ENCODE assay signal across 8 cellular contexts in the genomic region with DNA sequence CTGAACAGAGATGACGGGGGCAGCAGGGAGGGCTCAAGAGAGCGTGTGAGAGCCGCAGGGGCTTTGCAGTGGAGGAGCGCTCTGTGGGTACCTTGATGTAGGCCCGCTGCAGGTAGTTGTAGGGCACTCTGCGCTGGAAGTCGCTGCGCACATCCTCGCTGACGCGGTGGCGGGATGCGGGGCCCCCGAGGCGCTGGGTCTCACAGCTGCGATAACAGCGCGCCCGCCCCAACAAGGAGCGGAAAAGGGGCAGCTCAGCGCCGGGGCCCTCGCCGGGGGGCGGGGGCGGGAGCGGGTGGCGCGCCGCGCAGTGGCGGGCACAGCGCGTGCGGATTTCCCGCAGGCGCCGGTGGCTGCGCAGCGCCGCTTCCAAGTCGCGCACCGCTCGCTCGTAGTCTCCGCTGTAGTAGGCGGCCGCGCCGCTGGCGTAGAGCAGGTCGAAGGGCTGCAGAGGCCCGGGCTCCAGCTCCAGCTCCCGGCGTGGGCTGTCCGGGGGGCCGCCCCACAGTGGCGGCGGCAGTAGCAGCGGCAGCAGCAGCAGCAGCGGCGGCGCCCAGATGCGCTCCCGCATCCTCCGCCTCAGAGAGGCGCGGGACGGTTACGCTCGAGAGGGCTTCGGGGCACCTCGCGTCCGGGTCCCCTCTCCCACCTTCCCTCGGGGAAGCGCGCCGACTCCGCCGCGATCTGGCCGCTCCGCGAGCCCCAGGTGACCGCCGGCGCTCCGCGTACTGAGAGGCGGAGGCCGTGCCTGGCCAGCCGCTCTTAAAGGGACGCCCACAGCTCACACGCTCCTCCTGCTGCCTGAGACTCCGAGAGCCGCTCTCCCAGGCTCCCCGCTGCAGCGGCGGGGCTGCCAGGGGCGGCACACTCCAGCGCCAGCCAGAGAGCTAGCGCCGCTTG. TPM values are rescaled to one million over a fixed set of nuclear protein-coding genes. Genes with fewer than 3 reads are reported as not detected.
DNase-seq lines count a peak whose midpoint lies in the region; ATAC-seq and TF ChIP-seq lines count a peak whose summit lies in the region.

A gene with protein sequence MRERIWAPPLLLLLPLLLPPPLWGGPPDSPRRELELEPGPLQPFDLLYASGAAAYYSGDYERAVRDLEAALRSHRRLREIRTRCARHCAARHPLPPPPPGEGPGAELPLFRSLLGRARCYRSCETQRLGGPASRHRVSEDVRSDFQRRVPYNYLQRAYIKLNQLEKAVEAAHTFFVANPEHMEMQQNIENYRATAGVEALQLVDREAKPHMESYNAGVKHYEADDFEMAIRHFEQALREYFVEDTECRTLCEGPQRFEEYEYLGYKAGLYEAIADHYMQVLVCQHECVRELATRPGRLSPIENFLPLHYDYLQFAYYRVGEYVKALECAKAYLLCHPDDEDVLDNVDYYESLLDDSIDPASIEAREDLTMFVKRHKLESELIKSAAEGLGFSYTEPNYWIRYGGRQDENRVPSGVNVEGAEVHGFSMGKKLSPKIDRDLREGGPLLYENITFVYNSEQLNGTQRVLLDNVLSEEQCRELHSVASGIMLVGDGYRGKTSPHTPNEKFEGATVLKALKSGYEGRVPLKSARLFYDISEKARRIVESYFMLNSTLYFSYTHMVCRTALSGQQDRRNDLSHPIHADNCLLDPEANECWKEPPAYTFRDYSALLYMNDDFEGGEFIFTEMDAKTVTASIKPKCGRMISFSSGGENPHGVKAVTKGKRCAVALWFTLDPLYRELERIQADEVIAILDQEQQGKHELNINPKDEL (minus strand): TSS at position 737 of the 900 bp plus-strand sequence. CDS start 166 bp downstream, at position 571.

- H3K9me3 ChIP-seq in mammary epithelial cell (replicated peaks; ENCODE audit: insufficient read depth, low read length) (no peaks in the 10 kb centered on the region), iPS DF 6.9 (ENCODE audit: control insufficient read depth, insufficient read depth, low read length) (no peaks in the 10 kb centered on the region)

- H3K4me3 ChIP-seq in mammary epithelial cell (replicated peaks in 1 of 3; ENCODE audit: insufficient read depth in 1 of 3, low read depth in 2 of 3, low read length in 3 of 3) = peak within 1 kb of the TSS; percentile 85 to 90 (median 90)
- peak within 1 kb of the TSS; percentile 67; the same call in 1 of the 2 replicates for H3K4me3 ChIP-seq in iPS DF 6.9 (ENCODE audit: low read length)

- H3K79me2 ChIP-seq in mammary epithelial cell (ENCODE audit: insufficient read depth, low read length) = peaks cover 56% of the 10 kb centered on the region

- TF ChIP-seq CTCF in mammary epithelial cell (conservative IDR thresholded peaks at IDR 0.05 in 1 of 2, IDR thresholded peaks at IDR 0.05 in 1 of 2; ENCODE audit: extremely low read depth in 1 of 2, insufficient read depth in 1 of 2, low read depth in 1 of 2, low read length in 2 of 2) = peak; percentile 14 to 58

- H3K4me2 ChIP-seq in mammary epithelial cell (ENCODE audit: insufficient read depth, low read depth, low read length) = peak within 1 kb of the TSS; percentile 70

- intact Hi-C loops in mammary epithelial cell (cut with micrococcal nuclease) = loop anchor here (1.0 to 10.0 kb wide), 9 partner anchors 34 to 322 kb away; partner anchors contain the start of gene CLDN1

- H3K27me3 ChIP-seq in mammary epithelial cell (ENCODE audit: insufficient read depth, low read length) (no peaks in the 10 kb centered on the region), iPS DF 6.9 (ENCODE audit: control insufficient read depth, insufficient read depth, low read length) (peaks cover 6% of the 10 kb centered on the region; the same call in 1 of the 2 replicates)

- WGBS in mammary epithelial cell (ENCODE audit: low coverage, missing lambda C conversion rate) = 3% methylated on average over 36 of the region's 105 CpGs
- no CpG with 5 or more reads among the region's 105 CpGs for WGBS in iPS DF 6.9 (ENCODE audit: insufficient coverage, insufficient read length)

- H2AFZ ChIP-seq in mammary epithelial cell (ENCODE audit: low read depth, low read length) = peak within 1 kb of the TSS; percentile 92

- H4K20me1 ChIP-seq in mammary epithelial cell (ENCODE audit: insufficient read depth, low read length) = no peaks in the 10 kb centered on the region

- CTCF ChIA-PET in mammary epithelial cell (lab: Charles Lee; ENCODE audit: low non-redundant PET) = interaction anchor here (0.5 to 0.6 kb wide), 3 partner anchors 20 to 212 kb away, joined by 3 to 4 read pairs (median 3); no protein-coding TSS in a partner anchor

- ATAC-seq in GM19468 (IDR thresholded peaks at IDR 0.05; ENCODE audit: extremely low read depth, unreplicated experiment) = peak; percentile 40

- H3K27ac ChIP-seq in mammary epithelial cell (ENCODE audit: insufficient read depth, low read depth, low read length) (peak within 1 kb of the TSS; percentile 93), iPS DF 6.9 (ENCODE audit: low read length) (no peak within 1 kb of the TSS)

- H3K9ac ChIP-seq in mammary epithelial cell (ENCODE audit: insufficient read depth, low read length) = peak within 1 kb of the TSS; percentile 85

- dilution Hi-C loops in mammary epithelial cell (cut with HindIII; ENCODE audit: low sequenced_read_pairs) = no loop called here

- DNase-seq in D341Med (ENCODE audit: low spot score) (peak; percentile 92), HT-29 (ENCODE audit: low spot score) (peak; percentile 90), mammary epithelial cell (peak; percentile 92), iPS DF 6.9 (ENCODE audit: low read depth, low spot score) (peak; percentile 60), renal cortical epithelial cell (ENCODE audit: low read depth) (peak; percentile 81), activated gamma-delta T cell treated with Interleukin-2 at 50 U/mL for 16 hours (no peak)

- BruUV-seq in mammary epithelial cell (replicated peaks; lab: Mats Ljungman, UMichigan) = no TSS peak

- H3K36me3 ChIP-seq in mammary epithelial cell (ENCODE audit: insufficient read depth, low read length) = no peaks in the 10 kb centered on the region
- H3K36me3 ChIP-seq in iPS DF 6.9 (ENCODE audit: control insufficient read depth, insufficient read depth, low read length) = no peaks in the 10 kb centered on the region

- H3K4me1 ChIP-seq in mammary epithelial cell (ENCODE audit: insufficient read depth, low read length) (peaks cover 51% of the 10 kb centered on the region), iPS DF 6.9 (ENCODE audit: control insufficient read depth, insufficient read depth, low read length) (peaks cover 1% of the 10 kb centered on the region; the same call in 1 of the 2 replicates)

- in situ Hi-C loops in mammary epithelial cell (cut with MboI; ENCODE audit: low sequenced_read_pairs in 2 of 2) = loop anchor here in 1 of 2 donors (5.0 kb wide), 1 partner anchor 77 kb away; no protein-coding TSS in a partner anchor

TF ChIP-seq in PFSK-1, 5 proteins besides CTCF, POLR2A, EP300 and RAD21:
- TF ChIP-seq, protein P1, sequence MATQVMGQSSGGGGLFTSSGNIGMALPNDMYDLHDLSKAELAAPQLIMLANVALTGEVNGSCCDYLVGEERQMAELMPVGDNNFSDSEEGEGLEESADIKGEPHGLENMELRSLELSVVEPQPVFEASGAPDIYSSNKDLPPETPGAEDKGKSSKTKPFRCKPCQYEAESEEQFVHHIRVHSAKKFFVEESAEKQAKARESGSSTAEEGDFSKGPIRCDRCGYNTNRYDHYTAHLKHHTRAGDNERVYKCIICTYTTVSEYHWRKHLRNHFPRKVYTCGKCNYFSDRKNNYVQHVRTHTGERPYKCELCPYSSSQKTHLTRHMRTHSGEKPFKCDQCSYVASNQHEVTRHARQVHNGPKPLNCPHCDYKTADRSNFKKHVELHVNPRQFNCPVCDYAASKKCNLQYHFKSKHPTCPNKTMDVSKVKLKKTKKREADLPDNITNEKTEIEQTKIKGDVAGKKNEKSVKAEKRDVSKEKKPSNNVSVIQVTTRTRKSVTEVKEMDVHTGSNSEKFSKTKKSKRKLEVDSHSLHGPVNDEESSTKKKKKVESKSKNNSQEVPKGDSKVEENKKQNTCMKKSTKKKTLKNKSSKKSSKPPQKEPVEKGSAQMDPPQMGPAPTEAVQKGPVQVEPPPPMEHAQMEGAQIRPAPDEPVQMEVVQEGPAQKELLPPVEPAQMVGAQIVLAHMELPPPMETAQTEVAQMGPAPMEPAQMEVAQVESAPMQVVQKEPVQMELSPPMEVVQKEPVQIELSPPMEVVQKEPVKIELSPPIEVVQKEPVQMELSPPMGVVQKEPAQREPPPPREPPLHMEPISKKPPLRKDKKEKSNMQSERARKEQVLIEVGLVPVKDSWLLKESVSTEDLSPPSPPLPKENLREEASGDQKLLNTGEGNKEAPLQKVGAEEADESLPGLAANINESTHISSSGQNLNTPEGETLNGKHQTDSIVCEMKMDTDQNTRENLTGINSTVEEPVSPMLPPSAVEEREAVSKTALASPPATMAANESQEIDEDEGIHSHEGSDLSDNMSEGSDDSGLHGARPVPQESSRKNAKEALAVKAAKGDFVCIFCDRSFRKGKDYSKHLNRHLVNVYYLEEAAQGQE (IDR thresholded peaks at IDR 0.05; ENCODE audit: insufficient read depth in 1 of 2, low read depth in 2 of 2, low read length in 2 of 2) = no peak
- TF ChIP-seq FOXP2 (optimal IDR thresholded peaks at IDR 0.05; ENCODE audit: borderline replicate concordance, extremely low read depth, extremely low read length, insufficient read depth) = peak; percentile 89

RNA-seq across cellular contexts. Expression of the gene that starts here (rescaled TPM):
- total RNA-seq in HT-29 (2014; rRNA removed; shearing (Covaris generic)) = 1.1 and 3.1 TPM in 2 replicates
- polyA plus RNA-seq in PFSK-1 (2012; ENCODE audit: insufficient read length, low read depth) = 5.2 TPM
- total RNA-seq in mammary epithelial cell (100 to 1,000 TPM in 1 of 2 donors, 10 to 100 TPM in 1; 71.2 to 181 TPM), renal cortical epithelial cell (101 and 240 TPM in 2 replicates)
- 150 TPM for polyA plus RNA-seq in mammary epithelial cell
- polyA minus RNA-seq in mammary epithelial cell = 188 TPM

Comparison
In these comparisons a context has a peak if more than half of its experiments do, and no peak if none do; other contexts are left out.
1. RNA of the gene that starts here (total RNA-seq): 101 to 240 TPM in renal cortical epithelial cell and 71.2 to 181 TPM in mammary epithelial cell; 1.1 to 3.1 TPM in HT-29; every median in the first group is over 10 times any median in the second.